ENCODE assay signal across 8 cellular contexts in the genomic region with DNA sequence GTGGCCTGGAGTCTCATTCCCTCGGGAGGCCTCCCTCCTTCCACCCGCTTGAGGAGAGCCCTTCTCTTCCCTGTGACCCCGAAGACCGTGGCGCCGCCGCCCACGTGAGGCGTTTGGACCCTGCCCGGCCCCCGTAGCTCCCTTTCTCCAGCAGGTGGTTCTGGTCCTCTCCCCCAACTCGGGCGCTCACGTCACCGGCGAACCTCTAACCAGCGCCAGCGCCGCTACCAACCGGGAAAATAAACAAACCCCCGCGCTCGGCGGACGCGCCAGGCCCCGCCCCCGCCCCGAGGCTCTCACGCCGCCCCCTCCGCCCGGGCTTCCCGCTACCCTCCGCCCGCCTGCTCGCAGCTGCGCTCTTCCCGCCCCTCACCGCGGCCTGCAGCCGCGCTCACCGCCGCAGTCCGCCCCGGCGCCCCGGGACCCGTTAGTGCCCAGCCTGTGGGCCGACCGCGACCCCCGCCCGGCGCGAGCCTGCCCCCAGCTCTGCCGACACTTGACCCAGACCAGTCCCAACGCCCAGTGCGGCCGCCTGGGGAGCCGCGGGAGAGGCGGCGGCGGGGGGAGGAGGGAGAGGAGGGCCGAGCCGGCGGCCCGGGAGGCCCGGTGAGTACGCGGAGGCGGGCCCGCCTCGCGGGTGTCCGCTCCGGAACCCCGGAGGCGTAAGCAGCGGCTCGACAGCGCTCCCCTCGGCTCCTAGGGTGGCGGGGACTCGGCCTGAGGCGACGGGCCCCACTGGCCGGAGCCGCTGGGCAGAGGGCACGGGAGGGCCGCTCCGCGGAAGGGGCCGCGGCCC.
DNase-seq lines count a peak whose midpoint lies in the region; ATAC-seq and TF ChIP-seq lines count a peak whose summit lies in the region.
"Not testable (repeated sequence)": the region's sequence is repeated elsewhere in the genome, so short reads cannot be mapped to it uniquely, and the experiment has no call there.

No MANE protein-coding gene starts in this region.

- peak; percentile 18 for DNase-seq in 8988T
- peak; percentile 66 for DNase-seq in NCI-H2029 (lab: John Stamatoyannopoulos, UW)
- peak; percentile 54 to 69 for DNase-seq in breast epithelium (ENCODE audit: low spot score in 2 of 2)
- peak; percentile 73 for DNase-seq in iPS-NIHi7 (ENCODE audit: extremely low spot score)

- H3K4me3 ChIP-seq in breast epithelium = peak overlapping the region; percentile 63 to 92 (median 79)
- H3K4me3 ChIP-seq in skeletal muscle tissue (ENCODE audit: low read length in 3 of 3) = peak overlapping the region; percentile 78 to 79 (median 78)

- ATAC-seq in HG03025 (IDR thresholded peaks at IDR 0.05; ENCODE audit: low FRiP score, unreplicated experiment) = peak; percentile 77

- TF ChIP-seq POLR2A in GM18526 (IDR thresholded peaks at IDR 0.05; ENCODE audit: extremely low read depth, insufficient read length) = peak; percentile 35
- not testable (repeated sequence) for TF ChIP-seq POLR2A in breast epithelium (IDR thresholded peaks at IDR 0.05)

- H3K27ac ChIP-seq in VCaP (peak overlapping the region; percentile 72), breast epithelium (peak overlapping the region; percentile 90 to 98), skeletal muscle tissue (ENCODE audit: low read depth, low read length) (peak overlapping the region; percentile 91)

- not testable (repeated sequence) for TF ChIP-seq CTCF in VCaP (conservative IDR thresholded peaks at IDR 0.05); breast epithelium (IDR thresholded peaks at IDR 0.05)

- H3K9me3 ChIP-seq in breast epithelium; skeletal muscle tissue (ENCODE audit: control insufficient read depth in 3 of 3, low read length in 3 of 3): not testable (repeated sequence)

- peak overlapping the region; percentile 87 to 95 (median 89) for H3K9ac ChIP-seq in skeletal muscle tissue (ENCODE audit: low read depth in 1 of 3, low read length in 3 of 3)

- not testable (repeated sequence) for H3K36me3 ChIP-seq in breast epithelium
- H3K36me3 ChIP-seq in skeletal muscle tissue (ENCODE audit: control insufficient read depth in 3 of 3, insufficient read depth in 3 of 3, low read length in 3 of 3) = peaks cover 3 to 22% (median 5%) of the 10 kb centered on the region in 3 donors

- H3K27me3 ChIP-seq in breast epithelium; skeletal muscle tissue (ENCODE audit: control insufficient read depth in 3 of 3, insufficient read depth in 3 of 3, low read length in 3 of 3): not testable (repeated sequence)

- intact Hi-C loops in breast epithelium (cut with DNase I; ENCODE audit: low total_unique reads) = not testable (repeated sequence)

- H3K4me1 ChIP-seq in breast epithelium = not testable (repeated sequence)
- peaks cover 0 to 12% (median 3%) of the 10 kb centered on the region in 3 donors for H3K4me1 ChIP-seq in skeletal muscle tissue (ENCODE audit: control insufficient read depth in 3 of 3, insufficient read depth in 3 of 3, low read length in 3 of 3)

Comparison
In these comparisons a context has a peak if more than half of its experiments do, and no peak if none do; other contexts are left out.
1. Peak in every context shown above with its lines: DNase-seq, ATAC-seq, H3K4me3 ChIP-seq and H3K27ac ChIP-seq.
2. DNase-seq: peak in every context shown above with its lines; median percentile 73 in iPS-NIHi7; 66 in NCI-H2029; 62 in breast epithelium; 18 in 8988T.